In the genomic region with DNA sequence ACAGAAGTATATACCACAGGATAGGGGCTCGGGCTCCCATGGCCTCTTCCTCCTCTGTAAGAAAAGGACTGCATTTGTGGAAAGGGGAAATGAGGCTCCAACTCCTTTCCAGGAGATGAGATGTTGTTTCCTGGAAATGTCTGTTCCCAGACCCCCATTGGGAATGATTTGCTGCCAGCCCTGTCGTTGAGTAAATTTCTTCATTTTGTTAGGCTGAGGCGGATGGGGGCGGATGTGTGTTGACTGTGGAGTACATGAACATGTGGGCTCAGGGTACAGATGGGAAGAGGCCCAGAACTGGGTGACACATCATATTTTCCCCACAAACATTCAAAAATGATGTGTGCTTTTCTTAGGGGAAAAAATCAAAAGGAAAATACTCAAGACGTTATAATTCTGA, we compare ENCODE assay signal across 11 cellular contexts. TPM values are rescaled to one million over a fixed set of nuclear protein-coding genes. Genes with fewer than 3 reads are reported as not detected.
DNase-seq lines count a peak whose midpoint lies in the region; ATAC-seq, FAIRE-seq and TF ChIP-seq lines count a peak whose summit lies in the region.
"Had no signal": no experiment of that assay in that cellular context is flagged by ENCODE, and none has a peak within 500 bp of the region (broad histone marks: within the 10 kb centered on the region; RNA-seq: fewer than 3 reads in every experiment).

No MANE protein-coding gene starts in this region.

- H3K27me3 Mint-ChIP-seq in HFFc6 (ENCODE audit: insufficient read depth) = peaks cover 2% of the 10 kb centered on the region
- H3K27me3 Mint-ChIP-seq in activated CD4-positive, alpha-beta memory T cell treated with anti-CD3 and anti-CD28 coated beads for 36 hours = no peaks in the 10 kb centered on the region

- POLR2A ChIA-PET in activated CD4-positive, alpha-beta memory T cell treated with anti-CD3 and anti-CD28 coated beads for 36 hours (lab: Charles Lee) = interaction anchor here (0.6 to 21.3 kb wide), 8 partner anchors 9 to 57 kb away, joined by 3 to 504 read pairs (median 4); a partner anchor contains a TSS

- CTCF ChIA-PET in activated CD4-positive, alpha-beta memory T cell treated with anti-CD3 and anti-CD28 coated beads for 36 hours (lab: Charles Lee) = interaction anchor here (1.0 to 1.1 kb wide), 2 partner anchors 11 to 24 kb away, joined by 3 read pairs; no protein-coding TSS in a partner anchor

- DNase-seq in HFFc6 = no peak
- DNase-seq in activated CD4-positive, alpha-beta memory T cell treated with anti-CD3 and anti-CD28 coated beads for 36 hours = peak; percentile 79
- DNase-seq in fibroblast of pulmonary artery (ENCODE audit: low read depth) = peak; percentile 27
- peak; percentile 65 for DNase-seq in stimulated activated naive CD8-positive, alpha-beta T cell treated with anti-CD3 and anti-CD28 coated beads, Interleukin-15, Interleukin-2, amounts not matched to agents 100 U/mL and 50 U/mL, for 24 hours
- no peak for DNase-seq in GM12891 (ENCODE audit: insufficient read length, low spot score)
- no peak for DNase-seq in SK-N-DZ (ENCODE audit: low spot score)
- DNase-seq: activated gamma-delta T cell, kidney had no signal

- H3K4me3 ChIP-seq in fibroblast of pulmonary artery (replicated peaks; ENCODE audit: low read depth, low read length) = no peak overlapping the region
- H3K4me3 ChIP-seq: SJSA1 had no signal

- H3K27ac Mint-ChIP-seq in HFFc6 = peak overlapping the region; percentile 45
- H3K27ac Mint-ChIP-seq in activated CD4-positive, alpha-beta memory T cell treated with anti-CD3 and anti-CD28 coated beads for 36 hours = peak overlapping the region; percentile 96

- H3K9me3 Mint-ChIP-seq in HFFc6 = no peaks in the 10 kb centered on the region
- no peaks in the 10 kb centered on the region for H3K9me3 Mint-ChIP-seq in activated CD4-positive, alpha-beta memory T cell treated with anti-CD3 and anti-CD28 coated beads for 36 hours

- TF ChIP-seq CTCF in HFFc6 (IDR thresholded peaks at IDR 0.05) = no peak
- TF ChIP-seq CTCF in fibroblast of pulmonary artery (IDR thresholded peaks at IDR 0.05; ENCODE audit: low read length, missing control alignments) = no peak

- intact Hi-C loops in activated CD4-positive, alpha-beta memory T cell treated with anti-CD3 and anti-CD28 coated beads for 36 hours (cut with micrococcal nuclease) = loop anchor here (1.0 kb wide), 2 partner anchors 70 to 257 kb away; no protein-coding TSS in a partner anchor

- H3K4me3 Mint-ChIP-seq in HFFc6 = no peak overlapping the region
- H3K4me3 Mint-ChIP-seq in activated CD4-positive, alpha-beta memory T cell treated with anti-CD3 and anti-CD28 coated beads for 36 hours = peak overlapping the region; percentile 51

- ATAC-seq in stimulated activated naive CD8-positive, alpha-beta T cell treated with anti-CD3 and anti-CD28 coated beads, Interleukin-15, Interleukin-2, amounts not matched to agents 100 U/mL and 50 U/mL, for 24 hours = peak; percentile 36
- ATAC-seq in GM18517 (IDR thresholded peaks at IDR 0.05; ENCODE audit: unreplicated experiment) = no peak

- no peak for FAIRE-seq in GM12891 (lab: Jason Lieb, UNC)
- FAIRE-seq: endometrium, kidney had no signal

- peaks cover 70% of the 10 kb centered on the region for H3K4me1 Mint-ChIP-seq in HFFc6 (ENCODE audit: low read depth)
- H3K4me1 Mint-ChIP-seq in activated CD4-positive, alpha-beta memory T cell treated with anti-CD3 and anti-CD28 coated beads for 36 hours (ENCODE audit: low read depth) = peaks cover 95% of the 10 kb centered on the region

- peaks cover 7% of the 10 kb centered on the region; the same call in 1 of the 2 replicates for H3K36me3 Mint-ChIP-seq in HFFc6 (ENCODE audit: low read depth)
- H3K36me3 Mint-ChIP-seq in activated CD4-positive, alpha-beta memory T cell treated with anti-CD3 and anti-CD28 coated beads for 36 hours = peaks cover 6% of the 10 kb centered on the region

- no peak for TF ChIP-seq POLR2A in GM12891 (IDR thresholded peaks at IDR 0.05; ENCODE audit: low read depth, low read length)

TF ChIP-seq in GM12891, 5 proteins besides CTCF, POLR2A, EP300 and RAD21:
- no peak for TF ChIP-seq TAF1 (IDR thresholded peaks at IDR 0.05; ENCODE audit: low read depth, low read length)
- no peak for TF ChIP-seq POU2F2 (IDR thresholded peaks at IDR 0.05; ENCODE audit: low read depth, low read length)
- TF ChIP-seq POLR2AphosphoS5 (IDR thresholded peaks at IDR 0.05; ENCODE audit: low read depth, low read length) = no peak
- TF ChIP-seq PAX5 (IDR thresholded peaks at IDR 0.05; ENCODE audit: insufficient read depth, low read length, severe bottlenecking) = no peak
- no peak for TF ChIP-seq SPI1 (IDR thresholded peaks at IDR 0.05; ENCODE audit: low read depth, low read length)

RNA-seq across cellular contexts. Expression of a gene that starts 28.8 kb away (rescaled TPM):
- total RNA-seq in HFFc6 (2021; fragmentation: NEBNext Ultra II Directional; extraction: Animal tissue kit (Norgen Biotek cat#: 25700)) = 10 to 100 TPM in 4 of 6 experiments, 1 to 10 TPM in 2; 8.0 to 13.9 (median 10.5) TPM
- 100 to 1,000 TPM; 153 to 159 TPM for total RNA-seq in activated CD4-positive, alpha-beta memory T cell treated with anti-CD3 and anti-CD28 coated beads for 36 hours
- polyA plus RNA-seq in GM12891 (2012; ENCODE audit: low read depth, missing spikeins) = 82.8 TPM
- polyA plus RNA-seq in SK-N-DZ (2014; cell fraction: cytosol; rRNA removed) = 14.9 and 17.9 TPM in 2 replicates
- 5.8 and 12.8 TPM in 2 replicates for polyA plus RNA-seq in SK-N-DZ (2014; cell fraction: nucleus; rRNA removed)

Comparison
In these comparisons a context has a peak if more than half of its experiments do, and no peak if none do; other contexts are left out.
1. DNase-seq: peak in activated CD4-positive, alpha-beta memory T cell treated with anti-CD3 and anti-CD28 coated beads for 36 hours (single experiment), fibroblast of pulmonary artery (single experiment) and stimulated activated naive CD8-positive, alpha-beta T cell treated with anti-CD3 and anti-CD28 coated beads, Interleukin-15, Interleukin-2, amounts not matched to agents 100 U/mL and 50 U/mL, for 24 hours (single experiment); none in HFFc6 (single experiment), GM12891 (single experiment) and SK-N-DZ (single experiment).
2. RNA of a gene that starts 28.8 kb away (total RNA-seq): 153 to 159 TPM in activated CD4-positive, alpha-beta memory T cell treated with anti-CD3 and anti-CD28 coated beads for 36 hours; 8.0 to 13.9 TPM in HFFc6; every median in the first group is over 10 times any median in the second.